Comparison of ENCODE assay signal across 1 cellular context in the genomic region with DNA sequence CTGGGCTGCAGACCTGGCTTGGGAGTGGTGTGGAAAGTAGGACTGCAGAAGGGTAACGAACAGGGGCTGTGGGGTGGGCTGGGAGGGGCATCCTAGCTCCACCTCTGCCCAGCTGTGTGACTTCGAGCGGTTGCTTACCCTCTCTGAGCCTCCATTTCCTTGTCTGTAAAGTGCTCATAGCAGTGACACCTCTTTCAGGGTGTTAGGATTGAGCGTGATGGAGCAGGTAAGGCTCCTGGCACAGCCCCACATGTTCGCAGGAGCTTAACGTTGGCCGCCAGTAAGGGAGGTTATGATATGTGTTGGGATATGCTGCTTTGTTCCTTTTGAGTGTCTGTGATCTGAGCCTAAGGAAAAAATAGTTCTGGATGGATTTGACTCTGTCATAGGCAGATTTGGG.
TF ChIP-seq lines count a peak whose summit lies in the region.

No MANE protein-coding gene starts in this region.

TF ChIP-seq in HepG2, 621 proteins besides CTCF, POLR2A, EP300 and RAD21:
- TF ChIP-seq, protein P1, sequence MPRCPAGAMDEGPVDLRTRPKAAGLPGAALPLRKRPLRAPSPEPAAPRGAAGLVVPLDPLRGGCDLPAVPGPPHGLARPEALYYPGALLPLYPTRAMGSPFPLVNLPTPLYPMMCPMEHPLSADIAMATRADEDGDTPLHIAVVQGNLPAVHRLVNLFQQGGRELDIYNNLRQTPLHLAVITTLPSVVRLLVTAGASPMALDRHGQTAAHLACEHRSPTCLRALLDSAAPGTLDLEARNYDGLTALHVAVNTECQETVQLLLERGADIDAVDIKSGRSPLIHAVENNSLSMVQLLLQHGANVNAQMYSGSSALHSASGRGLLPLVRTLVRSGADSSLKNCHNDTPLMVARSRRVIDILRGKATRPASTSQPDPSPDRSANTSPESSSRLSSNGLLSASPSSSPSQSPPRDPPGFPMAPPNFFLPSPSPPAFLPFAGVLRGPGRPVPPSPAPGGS (CRISPR knock-in tag; IDR thresholded peaks at IDR 0.05) = 0 out of 2 replicates have a peak, but pooled peaks have one; percentile 37
- TF ChIP-seq ZFP90 (CRISPR knock-in tag; IDR thresholded peaks at IDR 0.05; ENCODE audit: borderline replicate concordance) (peak; percentile 20; the same call in 1 of the 2 replicates), ZNF768 (CRISPR knock-in tag; IDR thresholded peaks at IDR 0.05) (peak; percentile 100), ZNF230 (CRISPR knock-in tag; IDR thresholded peaks at IDR 0.05) (no peak), ZFP36 (IDR thresholded peaks at IDR 0.05; ENCODE audit: borderline replicate concordance, low read depth, low read length, partially characterized antibody) (peak; percentile 74), ZMYM3 (CRISPR knock-in tag; IDR thresholded peaks at IDR 0.05) (peak; percentile 97), ZNF180 (CRISPR knock-in tag; IDR thresholded peaks at IDR 0.05; ENCODE audit: borderline replicate concordance, low read depth) (no peak), CAMTA2 (CRISPR knock-in tag; IDR thresholded peaks at IDR 0.05; ENCODE audit: borderline replicate concordance) (0 out of 2 replicates have a peak, but pooled peaks have one; percentile 50), ZNF382 (CRISPR knock-in tag; IDR thresholded peaks at IDR 0.05; ENCODE audit: borderline replicate concordance) (no peak), ZMAT3 (CRISPR knock-in tag; conservative IDR thresholded peaks at IDR 0.05) (0 out of 2 replicates have a peak, but pooled peaks have one; percentile 20), ZNF354B (CRISPR knock-in tag; IDR thresholded peaks at IDR 0.05) (no peak), RBFOX2 (IDR thresholded peaks at IDR 0.05; ENCODE audit: low read depth, low read length) (no peak), KDM1A (CRISPR knock-in tag; IDR thresholded peaks at IDR 0.05) (peak; percentile 70; the same call in 1 of the 2 replicates), ETV5 (CRISPR knock-in tag; IDR thresholded peaks at IDR 0.05; ENCODE audit: borderline replicate concordance) (no peak), RCOR2 (CRISPR knock-in tag; IDR thresholded peaks at IDR 0.05) (peak; percentile 46; the same call in 1 of the 2 replicates), ZNF569 (CRISPR knock-in tag; IDR thresholded peaks at IDR 0.05; ENCODE audit: borderline replicate concordance) (no peak), YEATS4 (CRISPR knock-in tag; IDR thresholded peaks at IDR 0.05; ENCODE audit: borderline replicate concordance) (peak; percentile 14; the same call in 1 of the 2 replicates), GABPB1 (CRISPR knock-in tag; IDR thresholded peaks at IDR 0.05) (no peak)
- TF ChIP-seq, protein P2, sequence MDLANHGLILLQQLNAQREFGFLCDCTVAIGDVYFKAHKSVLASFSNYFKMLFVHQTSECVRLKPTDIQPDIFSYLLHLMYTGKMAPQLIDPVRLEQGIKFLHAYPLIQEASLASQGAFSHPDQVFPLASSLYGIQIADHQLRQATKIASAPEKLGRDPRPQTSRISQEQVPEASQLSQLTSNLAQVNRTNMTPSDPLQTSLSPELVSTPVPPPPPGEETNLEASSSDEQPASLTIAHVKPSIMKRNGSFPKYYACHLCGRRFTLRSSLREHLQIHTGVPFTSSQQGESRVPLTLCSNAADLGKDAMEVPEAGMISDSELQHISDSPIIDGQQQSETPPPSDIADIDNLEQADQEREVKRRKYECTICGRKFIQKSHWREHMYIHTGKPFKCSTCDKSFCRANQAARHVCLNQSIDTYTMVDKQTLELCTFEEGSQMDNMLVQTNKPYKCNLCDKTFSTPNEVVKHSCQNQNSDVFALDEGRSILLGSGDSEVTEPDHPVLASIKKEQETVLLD (CRISPR knock-in tag; IDR thresholded peaks at IDR 0.05; ENCODE audit: low read depth) = no peak
- TF ChIP-seq, protein P3, sequence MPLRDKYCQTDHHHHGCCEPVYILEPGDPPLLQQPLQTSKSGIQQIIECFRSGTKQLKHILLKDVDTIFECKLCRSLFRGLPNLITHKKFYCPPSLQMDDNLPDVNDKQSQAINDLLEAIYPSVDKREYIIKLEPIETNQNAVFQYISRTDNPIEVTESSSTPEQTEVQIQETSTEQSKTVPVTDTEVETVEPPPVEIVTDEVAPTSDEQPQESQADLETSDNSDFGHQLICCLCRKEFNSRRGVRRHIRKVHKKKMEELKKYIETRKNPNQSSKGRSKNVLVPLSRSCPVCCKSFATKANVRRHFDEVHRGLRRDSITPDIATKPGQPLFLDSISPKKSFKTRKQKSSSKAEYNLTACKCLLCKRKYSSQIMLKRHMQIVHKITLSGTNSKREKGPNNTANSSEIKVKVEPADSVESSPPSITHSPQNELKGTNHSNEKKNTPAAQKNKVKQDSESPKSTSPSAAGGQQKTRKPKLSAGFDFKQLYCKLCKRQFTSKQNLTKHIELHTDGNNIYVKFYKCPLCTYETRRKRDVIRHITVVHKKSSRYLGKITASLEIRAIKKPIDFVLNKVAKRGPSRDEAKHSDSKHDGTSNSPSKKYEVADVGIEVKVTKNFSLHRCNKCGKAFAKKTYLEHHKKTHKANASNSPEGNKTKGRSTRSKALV (CRISPR knock-in tag; IDR thresholded peaks at IDR 0.05) = 0 out of 2 replicates have a peak, but pooled peaks have one; percentile 1
- TF ChIP-seq, protein P4, sequence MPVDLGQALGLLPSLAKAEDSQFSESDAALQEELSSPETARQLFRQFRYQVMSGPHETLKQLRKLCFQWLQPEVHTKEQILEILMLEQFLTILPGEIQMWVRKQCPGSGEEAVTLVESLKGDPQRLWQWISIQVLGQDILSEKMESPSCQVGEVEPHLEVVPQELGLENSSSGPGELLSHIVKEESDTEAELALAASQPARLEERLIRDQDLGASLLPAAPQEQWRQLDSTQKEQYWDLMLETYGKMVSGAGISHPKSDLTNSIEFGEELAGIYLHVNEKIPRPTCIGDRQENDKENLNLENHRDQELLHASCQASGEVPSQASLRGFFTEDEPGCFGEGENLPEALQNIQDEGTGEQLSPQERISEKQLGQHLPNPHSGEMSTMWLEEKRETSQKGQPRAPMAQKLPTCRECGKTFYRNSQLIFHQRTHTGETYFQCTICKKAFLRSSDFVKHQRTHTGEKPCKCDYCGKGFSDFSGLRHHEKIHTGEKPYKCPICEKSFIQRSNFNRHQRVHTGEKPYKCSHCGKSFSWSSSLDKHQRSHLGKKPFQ (CRISPR knock-in tag; IDR thresholded peaks at IDR 0.05; ENCODE audit: insufficient replicate concordance) = peak; percentile 53
- TF ChIP-seq, protein P5, sequence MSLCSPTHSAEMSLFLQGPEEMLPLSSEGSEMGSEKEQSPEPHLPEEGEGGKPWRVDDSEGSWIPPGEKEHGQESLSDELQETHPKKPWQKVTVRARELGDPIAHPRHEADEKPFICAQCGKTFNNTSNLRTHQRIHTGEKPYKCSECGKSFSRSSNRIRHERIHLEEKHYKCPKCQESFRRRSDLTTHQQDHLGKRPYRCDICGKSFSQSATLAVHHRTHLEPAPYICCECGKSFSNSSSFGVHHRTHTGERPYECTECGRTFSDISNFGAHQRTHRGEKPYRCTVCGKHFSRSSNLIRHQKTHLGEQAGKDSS (CRISPR knock-in tag; IDR thresholded peaks at IDR 0.05; ENCODE audit: borderline replicate concordance, low read depth) = peak; percentile 98; the same call in 1 of the 2 replicates
